ENCODE assay signal across 1 cellular context in the genomic region with DNA sequence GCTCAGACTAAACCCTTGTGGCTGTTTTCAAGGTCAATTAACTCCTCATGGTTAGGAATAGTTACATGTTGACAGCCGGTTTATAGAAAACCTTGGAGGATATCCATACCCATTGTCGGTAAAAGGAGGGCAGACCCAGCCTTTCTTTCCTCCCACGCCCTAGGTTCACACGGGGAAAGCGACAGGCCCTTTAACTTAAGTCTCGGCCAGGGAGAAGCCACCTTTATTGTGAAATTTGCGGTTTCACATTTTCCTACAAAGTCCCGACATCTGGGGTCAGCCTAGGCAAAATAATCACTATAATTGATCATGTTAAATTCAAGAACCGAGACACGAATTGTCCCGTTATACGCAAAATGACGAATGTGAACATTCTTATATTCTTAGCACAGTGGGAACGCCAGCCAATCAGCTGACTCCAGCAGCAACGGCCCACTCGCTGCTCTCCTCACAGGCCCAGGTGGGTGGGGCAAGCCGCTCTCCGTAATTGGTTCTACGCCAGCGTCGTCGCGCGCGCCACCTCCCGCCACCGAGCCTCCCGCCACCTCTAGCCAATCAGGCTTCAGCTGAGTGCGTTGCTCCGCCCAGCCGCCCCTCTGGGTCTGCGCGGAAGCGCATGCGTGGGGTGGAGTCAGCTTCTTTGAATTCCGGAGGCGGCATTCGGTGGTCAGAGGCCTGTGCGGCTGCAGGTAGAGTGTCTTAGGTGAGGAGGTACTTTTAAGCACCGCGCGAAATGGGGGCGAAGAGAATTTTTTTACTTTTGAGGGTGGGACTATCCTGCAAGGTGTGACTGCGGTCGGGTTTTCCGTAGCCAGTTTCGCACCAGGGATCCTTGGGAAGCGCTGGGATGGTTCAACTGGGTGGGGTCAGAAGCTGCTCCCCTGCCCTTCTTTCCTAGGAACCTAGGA.
TF ChIP-seq lines count a peak whose summit lies in the region.

A gene with protein sequence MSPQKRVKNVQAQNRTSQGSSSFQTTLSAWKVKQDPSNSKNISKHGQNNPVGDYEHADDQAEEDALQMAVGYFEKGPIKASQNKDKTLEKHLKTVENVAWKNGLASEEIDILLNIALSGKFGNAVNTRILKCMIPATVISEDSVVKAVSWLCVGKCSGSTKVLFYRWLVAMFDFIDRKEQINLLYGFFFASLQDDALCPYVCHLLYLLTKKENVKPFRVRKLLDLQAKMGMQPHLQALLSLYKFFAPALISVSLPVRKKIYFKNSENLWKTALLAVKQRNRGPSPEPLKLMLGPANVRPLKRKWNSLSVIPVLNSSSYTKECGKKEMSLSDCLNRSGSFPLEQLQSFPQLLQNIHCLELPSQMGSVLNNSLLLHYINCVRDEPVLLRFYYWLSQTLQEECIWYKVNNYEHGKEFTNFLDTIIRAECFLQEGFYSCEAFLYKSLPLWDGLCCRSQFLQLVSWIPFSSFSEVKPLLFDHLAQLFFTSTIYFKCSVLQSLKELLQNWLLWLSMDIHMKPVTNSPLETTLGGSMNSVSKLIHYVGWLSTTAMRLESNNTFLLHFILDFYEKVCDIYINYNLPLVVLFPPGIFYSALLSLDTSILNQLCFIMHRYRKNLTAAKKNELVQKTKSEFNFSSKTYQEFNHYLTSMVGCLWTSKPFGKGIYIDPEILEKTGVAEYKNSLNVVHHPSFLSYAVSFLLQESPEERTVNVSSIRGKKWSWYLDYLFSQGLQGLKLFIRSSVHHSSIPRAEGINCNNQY (plus strand): TSS at position 659 of the 908 bp plus-strand sequence. CDS start 2,867 bp downstream, outside the sequence.

TF ChIP-seq in HepG2, 621 proteins besides CTCF, POLR2A, EP300 and RAD21 (continued from another document and continues in another):
- TF ChIP-seq, protein P1, sequence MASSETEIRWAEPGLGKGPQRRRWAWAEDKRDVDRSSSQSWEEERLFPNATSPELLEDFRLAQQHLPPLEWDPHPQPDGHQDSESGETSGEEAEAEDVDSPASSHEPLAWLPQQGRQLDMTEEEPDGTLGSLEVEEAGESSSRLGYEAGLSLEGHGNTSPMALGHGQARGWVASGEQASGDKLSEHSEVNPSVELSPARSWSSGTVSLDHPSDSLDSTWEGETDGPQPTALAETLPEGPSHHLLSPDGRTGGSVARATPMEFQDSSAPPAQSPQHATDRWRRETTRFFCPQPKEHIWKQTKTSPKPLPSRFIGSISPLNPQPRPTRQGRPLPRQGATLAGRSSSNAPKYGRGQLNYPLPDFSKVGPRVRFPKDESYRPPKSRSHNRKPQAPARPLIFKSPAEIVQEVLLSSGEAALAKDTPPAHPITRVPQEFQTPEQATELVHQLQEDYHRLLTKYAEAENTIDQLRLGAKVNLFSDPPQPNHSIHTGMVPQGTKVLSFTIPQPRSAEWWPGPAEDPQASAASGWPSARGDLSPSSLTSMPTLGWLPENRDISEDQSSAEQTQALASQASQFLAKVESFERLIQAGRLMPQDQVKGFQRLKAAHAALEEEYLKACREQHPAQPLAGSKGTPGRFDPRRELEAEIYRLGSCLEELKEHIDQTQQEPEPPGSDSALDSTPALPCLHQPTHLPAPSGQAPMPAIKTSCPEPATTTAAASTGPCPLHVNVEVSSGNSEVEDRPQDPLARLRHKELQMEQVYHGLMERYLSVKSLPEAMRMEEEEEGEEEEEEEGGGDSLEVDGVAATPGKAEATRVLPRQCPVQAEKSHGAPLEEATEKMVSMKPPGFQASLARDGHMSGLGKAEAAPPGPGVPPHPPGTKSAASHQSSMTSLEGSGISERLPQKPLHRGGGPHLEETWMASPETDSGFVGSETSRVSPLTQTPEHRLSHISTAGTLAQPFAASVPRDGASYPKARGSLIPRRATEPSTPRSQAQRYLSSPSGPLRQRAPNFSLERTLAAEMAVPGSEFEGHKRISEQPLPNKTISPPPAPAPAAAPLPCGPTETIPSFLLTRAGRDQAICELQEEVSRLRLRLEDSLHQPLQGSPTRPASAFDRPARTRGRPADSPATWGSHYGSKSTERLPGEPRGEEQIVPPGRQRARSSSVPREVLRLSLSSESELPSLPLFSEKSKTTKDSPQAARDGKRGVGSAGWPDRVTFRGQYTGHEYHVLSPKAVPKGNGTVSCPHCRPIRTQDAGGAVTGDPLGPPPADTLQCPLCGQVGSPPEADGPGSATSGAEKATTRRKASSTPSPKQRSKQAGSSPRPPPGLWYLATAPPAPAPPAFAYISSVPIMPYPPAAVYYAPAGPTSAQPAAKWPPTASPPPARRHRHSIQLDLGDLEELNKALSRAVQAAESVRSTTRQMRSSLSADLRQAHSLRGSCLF (CRISPR knock-in tag; IDR thresholded peaks at IDR 0.05; ENCODE audit: borderline replicate concordance): no peak
- TF ChIP-seq, protein P2, sequence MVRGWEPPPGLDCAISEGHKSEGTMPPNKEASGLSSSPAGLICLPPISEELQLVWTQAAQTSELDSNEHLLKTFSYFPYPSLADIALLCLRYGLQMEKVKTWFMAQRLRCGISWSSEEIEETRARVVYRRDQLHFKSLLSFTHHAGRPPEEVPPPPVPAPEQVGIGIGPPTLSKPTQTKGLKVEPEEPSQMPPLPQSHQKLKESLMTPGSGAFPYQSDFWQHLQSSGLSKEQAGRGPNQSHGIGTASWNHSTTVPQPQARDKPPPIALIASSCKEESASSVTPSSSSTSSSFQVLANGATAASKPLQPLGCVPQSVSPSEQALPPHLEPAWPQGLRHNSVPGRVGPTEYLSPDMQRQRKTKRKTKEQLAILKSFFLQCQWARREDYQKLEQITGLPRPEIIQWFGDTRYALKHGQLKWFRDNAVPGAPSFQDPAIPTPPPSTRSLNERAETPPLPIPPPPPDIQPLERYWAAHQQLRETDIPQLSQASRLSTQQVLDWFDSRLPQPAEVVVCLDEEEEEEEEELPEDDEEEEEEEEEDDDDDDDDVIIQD (CRISPR knock-in tag; IDR thresholded peaks at IDR 0.05; ENCODE audit: low read depth): 0 out of 2 replicates have a peak, but pooled peaks have one; percentile 16
- TF ChIP-seq HOXA3 (CRISPR knock-in tag; IDR thresholded peaks at IDR 0.05) (peak; percentile 61; the same call in 1 of the 2 replicates), POLR2AphosphoS2 (IDR thresholded peaks at IDR 0.05; ENCODE audit: low read depth, low read length) (no peak), ZFY (CRISPR knock-in tag; IDR thresholded peaks at IDR 0.05) (peak; percentile 71), ZBTB7B (CRISPR knock-in tag; IDR thresholded peaks at IDR 0.05) (no peak), CENPT (CRISPR knock-in tag; IDR thresholded peaks at IDR 0.05; ENCODE audit: low read depth) (no peak), SIX4 (CRISPR knock-in tag; IDR thresholded peaks at IDR 0.05) (no peak), TCF7 (IDR thresholded peaks at IDR 0.05; ENCODE audit: low read depth) (no peak), RARA (CRISPR knock-in tag; IDR thresholded peaks at IDR 0.05) (no peak), ZNF747 (CRISPR knock-in tag; IDR thresholded peaks at IDR 0.05; ENCODE audit: borderline replicate concordance) (no peak), HOXA9 (CRISPR knock-in tag; IDR thresholded peaks at IDR 0.05; ENCODE audit: borderline replicate concordance) (no peak), NR2F1 (CRISPR knock-in tag; IDR thresholded peaks at IDR 0.05) (no peak), PHF21A (CRISPR knock-in tag; IDR thresholded peaks at IDR 0.05) (peak; percentile 42; the same call in 1 of the 2 replicates), MAFK (conservative IDR thresholded peaks at IDR 0.05 in 1 of 2, IDR thresholded peaks at IDR 0.05 in 1 of 2; ENCODE audit: low read length in 2 of 2) (0 out of 4 replicates have a peak, but pooled peaks of 1 of the 2 experiments have one; percentile 6), FOSL2 (CRISPR knock-in tag; IDR thresholded peaks at IDR 0.05) (no peak), U2AF2 (IDR thresholded peaks at IDR 0.05; ENCODE audit: low read depth, low read length) (no peak), MAFF (IDR thresholded peaks at IDR 0.05; ENCODE audit: low read depth, low read length) (peak; percentile 16; the same call in 1 of the 2 replicates), DNMT3B (CRISPR knock-in tag; conservative IDR thresholded peaks at IDR 0.05) (no peak), TP53 (CRISPR knock-in tag; conservative IDR thresholded peaks at IDR 0.05) (no peak), ZNF768 (CRISPR knock-in tag; IDR thresholded peaks at IDR 0.05) (no peak), ZNF878 (CRISPR knock-in tag; IDR thresholded peaks at IDR 0.05) (peak; percentile 74; the same call in 1 of the 2 replicates), ZMYM4 (CRISPR knock-in tag; IDR thresholded peaks at IDR 0.05) (peak; percentile 83), KDM2A (CRISPR knock-in tag; IDR thresholded peaks at IDR 0.05; ENCODE audit: borderline replicate concordance, low read depth) (no peak), TBX2 (CRISPR knock-in tag; IDR thresholded peaks at IDR 0.05; ENCODE audit: borderline replicate concordance) (peak; percentile 44; the same call in 1 of the 2 replicates), ZNF543 (CRISPR knock-in tag; IDR thresholded peaks at IDR 0.05) (no peak), ZNF709 (CRISPR knock-in tag; IDR thresholded peaks at IDR 0.05) (0 out of 2 replicates have a peak, but pooled peaks have one; percentile 39), MAF1 (CRISPR knock-in tag; IDR thresholded peaks at IDR 0.05; ENCODE audit: borderline replicate concordance) (no peak), ZNF546 (CRISPR knock-in tag; conservative IDR thresholded peaks at IDR 0.05) (no peak), DNMT1 (CRISPR knock-in tag; IDR thresholded peaks at IDR 0.05) (no peak), SNRNP70 (IDR thresholded peaks at IDR 0.05; ENCODE audit: low read depth, low read length) (no peak), ZSCAN9 (CRISPR knock-in tag; IDR thresholded peaks at IDR 0.05; ENCODE audit: borderline replicate concordance) (no peak), KAT2B (IDR thresholded peaks at IDR 0.05; ENCODE audit: borderline replicate concordance, low read depth, low read length) (no peak), ZNF761 (CRISPR knock-in tag; conservative IDR thresholded peaks at IDR 0.05) (no peak), KDM6A (CRISPR knock-in tag; IDR thresholded peaks at IDR 0.05; ENCODE audit: low read depth) (no peak), ZC3H13 (CRISPR knock-in tag; IDR thresholded peaks at IDR 0.05) (no peak), SALL1 (CRISPR knock-in tag; IDR thresholded peaks at IDR 0.05) (peak; percentile 50; the same call in 1 of the 2 replicates), ZFX (CRISPR knock-in tag; IDR thresholded peaks at IDR 0.05; ENCODE audit: low read depth) (peak; percentile 38), ZNF432 (CRISPR knock-in tag; IDR thresholded peaks at IDR 0.05; ENCODE audit: borderline replicate concordance) (no peak), HOXA7 (CRISPR knock-in tag; IDR thresholded peaks at IDR 0.05) (no peak), ZBTB7A (CRISPR knock-in tag; IDR thresholded peaks at IDR 0.05) (no peak), ZNF180 (CRISPR knock-in tag; IDR thresholded peaks at IDR 0.05; ENCODE audit: borderline replicate concordance, low read depth) (no peak), ZFP36L1 (CRISPR knock-in tag; IDR thresholded peaks at IDR 0.05) (peak; percentile 87; the same call in 1 of the 2 replicates)
- TF ChIP-seq, protein P3, sequence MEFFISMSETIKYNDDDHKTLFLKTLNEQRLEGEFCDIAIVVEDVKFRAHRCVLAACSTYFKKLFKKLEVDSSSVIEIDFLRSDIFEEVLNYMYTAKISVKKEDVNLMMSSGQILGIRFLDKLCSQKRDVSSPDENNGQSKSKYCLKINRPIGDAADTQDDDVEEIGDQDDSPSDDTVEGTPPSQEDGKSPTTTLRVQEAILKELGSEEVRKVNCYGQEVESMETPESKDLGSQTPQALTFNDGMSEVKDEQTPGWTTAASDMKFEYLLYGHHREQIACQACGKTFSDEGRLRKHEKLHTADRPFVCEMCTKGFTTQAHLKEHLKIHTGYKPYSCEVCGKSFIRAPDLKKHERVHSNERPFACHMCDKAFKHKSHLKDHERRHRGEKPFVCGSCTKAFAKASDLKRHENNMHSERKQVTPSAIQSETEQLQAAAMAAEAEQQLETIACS (CRISPR knock-in tag; IDR thresholded peaks at IDR 0.05): no peak
- TF ChIP-seq, protein P4, sequence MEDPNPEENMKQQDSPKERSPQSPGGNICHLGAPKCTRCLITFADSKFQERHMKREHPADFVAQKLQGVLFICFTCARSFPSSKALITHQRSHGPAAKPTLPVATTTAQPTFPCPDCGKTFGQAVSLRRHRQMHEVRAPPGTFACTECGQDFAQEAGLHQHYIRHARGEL (CRISPR knock-in tag; IDR thresholded peaks at IDR 0.05): no peak
- TF ChIP-seq, protein P5, sequence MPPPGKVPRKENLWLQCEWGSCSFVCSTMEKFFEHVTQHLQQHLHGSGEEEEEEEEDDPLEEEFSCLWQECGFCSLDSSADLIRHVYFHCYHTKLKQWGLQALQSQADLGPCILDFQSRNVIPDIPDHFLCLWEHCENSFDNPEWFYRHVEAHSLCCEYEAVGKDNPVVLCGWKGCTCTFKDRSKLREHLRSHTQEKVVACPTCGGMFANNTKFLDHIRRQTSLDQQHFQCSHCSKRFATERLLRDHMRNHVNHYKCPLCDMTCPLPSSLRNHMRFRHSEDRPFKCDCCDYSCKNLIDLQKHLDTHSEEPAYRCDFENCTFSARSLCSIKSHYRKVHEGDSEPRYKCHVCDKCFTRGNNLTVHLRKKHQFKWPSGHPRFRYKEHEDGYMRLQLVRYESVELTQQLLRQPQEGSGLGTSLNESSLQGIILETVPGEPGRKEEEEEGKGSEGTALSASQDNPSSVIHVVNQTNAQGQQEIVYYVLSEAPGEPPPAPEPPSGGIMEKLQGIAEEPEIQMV (CRISPR knock-in tag; IDR thresholded peaks at IDR 0.05; ENCODE audit: low read depth): no peak
- TF ChIP-seq, protein P6, sequence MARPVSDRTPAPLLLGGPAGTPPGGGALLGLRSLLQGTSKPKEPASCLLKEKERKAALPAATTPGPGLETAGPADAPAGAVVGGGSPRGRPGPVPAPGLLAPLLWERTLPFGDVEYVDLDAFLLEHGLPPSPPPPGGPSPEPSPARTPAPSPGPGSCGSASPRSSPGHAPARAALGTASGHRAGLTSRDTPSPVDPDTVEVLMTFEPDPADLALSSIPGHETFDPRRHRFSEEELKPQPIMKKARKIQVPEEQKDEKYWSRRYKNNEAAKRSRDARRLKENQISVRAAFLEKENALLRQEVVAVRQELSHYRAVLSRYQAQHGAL (CRISPR knock-in tag; IDR thresholded peaks at IDR 0.05; ENCODE audit: not compliant biosample characterization): no peak
- TF ChIP-seq, protein P7, sequence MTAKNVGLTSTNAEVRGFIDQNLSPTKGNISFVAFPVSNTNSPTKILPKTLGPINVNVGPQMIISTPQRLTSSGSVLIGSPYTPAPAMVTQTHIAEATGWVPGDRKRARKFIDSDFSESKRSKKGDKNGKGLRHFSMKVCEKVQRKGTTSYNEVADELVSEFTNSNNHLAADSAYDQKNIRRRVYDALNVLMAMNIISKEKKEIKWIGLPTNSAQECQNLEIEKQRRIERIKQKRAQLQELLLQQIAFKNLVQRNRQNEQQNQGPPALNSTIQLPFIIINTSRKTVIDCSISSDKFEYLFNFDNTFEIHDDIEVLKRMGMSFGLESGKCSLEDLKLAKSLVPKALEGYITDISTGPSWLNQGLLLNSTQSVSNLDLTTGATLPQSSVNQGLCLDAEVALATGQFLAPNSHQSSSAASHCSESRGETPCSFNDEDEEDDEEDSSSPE (CRISPR knock-in tag; IDR thresholded peaks at IDR 0.05): peak; percentile 98
- TF ChIP-seq, protein P8, sequence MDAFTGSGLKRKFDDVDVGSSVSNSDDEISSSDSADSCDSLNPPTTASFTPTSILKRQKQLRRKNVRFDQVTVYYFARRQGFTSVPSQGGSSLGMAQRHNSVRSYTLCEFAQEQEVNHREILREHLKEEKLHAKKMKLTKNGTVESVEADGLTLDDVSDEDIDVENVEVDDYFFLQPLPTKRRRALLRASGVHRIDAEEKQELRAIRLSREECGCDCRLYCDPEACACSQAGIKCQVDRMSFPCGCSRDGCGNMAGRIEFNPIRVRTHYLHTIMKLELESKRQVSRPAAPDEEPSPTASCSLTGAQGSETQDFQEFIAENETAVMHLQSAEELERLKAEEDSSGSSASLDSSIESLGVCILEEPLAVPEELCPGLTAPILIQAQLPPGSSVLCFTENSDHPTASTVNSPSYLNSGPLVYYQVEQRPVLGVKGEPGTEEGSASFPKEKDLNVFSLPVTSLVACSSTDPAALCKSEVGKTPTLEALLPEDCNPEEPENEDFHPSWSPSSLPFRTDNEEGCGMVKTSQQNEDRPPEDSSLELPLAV (CRISPR knock-in tag; conservative IDR thresholded peaks at IDR 0.05; ENCODE audit: low read depth): no peak
